ENCODE assay signal across 8 cellular contexts in genomic region chr1:201559679-201560162, GRCh38. TPM values are rescaled to one million over a fixed set of nuclear protein-coding genes. Genes with fewer than 3 reads are reported as not detected.
DNase-seq lines count a peak whose midpoint lies in the region; ATAC-seq and TF ChIP-seq lines count a peak whose summit lies in the region.

No MANE protein-coding gene starts in this region.

- peak; percentile 76 for ATAC-seq in GM21786 (IDR thresholded peaks at IDR 0.05; ENCODE audit: unreplicated experiment)
- ATAC-seq in left ventricle myocardium superior = peak; percentile 82
- peak; percentile 90 for ATAC-seq in sciatic nerve
- ATAC-seq in HG03097 (IDR thresholded peaks at IDR 0.05; ENCODE audit: low FRiP score, unreplicated experiment) = no peak

- intact Hi-C loops in Calu3 (cut with micrococcal nuclease; ENCODE audit: unreplicated experiment) = loop anchor here (1.0 kb wide), 2 partner anchors 145 to 234 kb away; no protein-coding TSS in a partner anchor
- intact Hi-C loops in left ventricle myocardium superior (cut with micrococcal nuclease) = loop anchor here (2.0 to 10.0 kb wide), 2 partner anchors 143 to 235 kb away; no protein-coding TSS in a partner anchor
- intact Hi-C loops in sciatic nerve (cut with DNase I) = loop anchor here (5.0 kb wide), 2 partner anchors 148 to 233 kb away; no protein-coding TSS in a partner anchor

- peaks cover 6% of the 10 kb centered on the region for H3K4me1 Mint-ChIP-seq in Calu3 (ENCODE audit: low read depth, unreplicated experiment)

- H3K27me3 ChIP-seq in adipocyte (replicated peaks; ENCODE audit: control insufficient read depth, insufficient read depth, low read length) = no peaks in the 10 kb centered on the region

- no peaks in the 10 kb centered on the region for H3K27me3 Mint-ChIP-seq in Calu3 (ENCODE audit: unreplicated experiment)

- BruUV-seq in Calu3 (replicated peaks; lab: Mats Ljungman, UMichigan) = no TSS peak

- H3K36me3 ChIP-seq in adipocyte (ENCODE audit: control insufficient read depth, insufficient read depth, low read length, severe bottlenecking) = no peaks in the 10 kb centered on the region

- H3K9me3 Mint-ChIP-seq in Calu3 (ENCODE audit: low read depth, unreplicated experiment) = no peaks in the 10 kb centered on the region

- DNase-seq in Calu3 (peak; percentile 89), NCI-H1105 treated with DMSO at 0.1 percent for 48 hours (lab: John Stamatoyannopoulos, UW) (peak; percentile 77), T follicular helper cell (ENCODE audit: low read depth) (peak; percentile 41), adipocyte (ENCODE audit: low read depth) (peak; percentile 93), left ventricle myocardium superior (peak; percentile 87), sciatic nerve (ENCODE audit: low spot score) (peak; percentile 90)

- CTCF ChIA-PET in Calu3 (lab: Charles Lee) = interaction anchor here (0.6 to 3.4 kb wide), 17 partner anchors 8 to 305 kb away, joined by 3 to 19 read pairs (median 5); no protein-coding TSS in a partner anchor

- peaks cover 62% of the 10 kb centered on the region for H3K4me1 ChIP-seq in adipocyte (ENCODE audit: control insufficient read depth, insufficient read depth, low read length)

- peak; percentile 95 for TF ChIP-seq CTCF in Calu3 (IDR thresholded peaks at IDR 0.05; ENCODE audit: unreplicated experiment)

- H3K9me3 ChIP-seq in adipocyte (ENCODE audit: control insufficient read depth, low read length) = no peaks in the 10 kb centered on the region

- H3K9ac ChIP-seq in adipocyte (ENCODE audit: low read length) = peak overlapping the region; percentile 82

- no peak overlapping the region for H3K27ac Mint-ChIP-seq in Calu3 (ENCODE audit: unreplicated experiment)

- H3K36me3 Mint-ChIP-seq in Calu3 (ENCODE audit: insufficient read depth, unreplicated experiment) = peaks cover 5% of the 10 kb centered on the region

- no peak overlapping the region for H3K4me3 ChIP-seq in adipocyte (ENCODE audit: low read length)

- no peak overlapping the region for H3K4me3 Mint-ChIP-seq in Calu3 (ENCODE audit: low read depth, unreplicated experiment)

RNA-seq across cellular contexts. Expression of gene NAV1, which starts 20.8 kb away (rescaled TPM):
- 13.1 and 24.8 TPM in 2 replicates for total RNA-seq in Calu3 (2022)
- total RNA-seq in left ventricle myocardium superior = 63.3 TPM
- total RNA-seq in sciatic nerve = 84.0 TPM

RNA-seq across cellular contexts. Expression of gene CSRP1, which starts 52.8 kb away (rescaled TPM):
- total RNA-seq in Calu3 (2022) = 69.9 and 73.5 TPM in 2 replicates
- 41.4 TPM for total RNA-seq in left ventricle myocardium superior
- 768 TPM for total RNA-seq in sciatic nerve

Comparison
In these comparisons a context has a peak if more than half of its experiments do, and no peak if none do; other contexts are left out.
1. DNase-seq: peak in every context shown above with its lines; median percentile 93 in adipocyte; 90 in sciatic nerve; 89 in Calu3; 87 in left ventricle myocardium superior; 77 in NCI-H1105 treated with DMSO at 0.1 percent for 48 hours; 41 in T follicular helper cell.
2. RNA of gene CSRP1, which starts 52.8 kb away (total RNA-seq): 768 TPM in sciatic nerve (single experiment); 69.9 to 73.5 TPM in Calu3 and 41.4 TPM in left ventricle myocardium superior (single experiment); every median in the first group is over 10 times any median in the second.